Comparison of ENCODE assay signal across 16 cellular contexts in genomic region chr5:91367374-91367773, GRCh38. TPM values are rescaled to one million over a fixed set of nuclear protein-coding genes. Genes with fewer than 3 reads are reported as not detected.
A peak's percentile ranks its signal among the peaks of the same experiment; 100 is the strongest.
DNase-seq lines count a peak whose midpoint lies in the region; ATAC-seq, FAIRE-seq and TF ChIP-seq lines count a peak whose summit lies in the region.
"Had no signal": no experiment of that assay in that cellular context is flagged by ENCODE, and none has a peak within 500 bp of the region (broad histone marks: within the 10 kb centered on the region; RNA-seq: fewer than 3 reads in every experiment).

No MANE protein-coding gene starts in this region.

- no peaks in the 10 kb centered on the region for H3K27me3 ChIP-seq in K562 (ENCODE audit: control insufficient read depth in 2 of 2, insufficient read depth in 2 of 2, low read length in 2 of 2)

- peaks cover 25% of the 10 kb centered on the region; the same call in 1 of the 3 replicates for H3K79me2 ChIP-seq in K562 (ENCODE audit: control insufficient read depth, insufficient read depth, low read length)

- H4K20me1 ChIP-seq in K562 (replicated peaks; ENCODE audit: control insufficient read depth, insufficient read depth, low read length), result peaks cover 9% of the 10 kb centered on the region; the same call in 1 of the 2 replicates

- FAIRE-seq in A549 (lab: Jason Lieb, UNC) (no peak), K562 (lab: Jason Lieb, UNC) (peak; percentile 46), islet of Langerhans (lab: Jason Lieb, UNC) (peak; percentile 66), GM12892 (lab: Jason Lieb, UNC) (no peak)
- FAIRE-seq: RCC 7860 had no signal

- H3K4me3 Mint-ChIP-seq in CD14-positive monocyte, result no peak overlapping the region
- H3K4me3 Mint-ChIP-seq: CD8-positive, alpha-beta memory T cell had no signal

- TF ChIP-seq CTCF in A549 (IDR thresholded peaks at IDR 0.05), result no peak
- TF ChIP-seq CTCF in HEK293 (tag by site-specific recombination; IDR thresholded peaks at IDR 0.05), result no peak
- TF ChIP-seq CTCF in K562 (IDR thresholded peaks at IDR 0.05 in 2 of 3, conservative IDR thresholded peaks at IDR 0.05 in 1 of 3; ENCODE audit: insufficient read depth in 2 of 3, low read depth in 1 of 3, low read length in 3 of 3), result no peak
- no peak for TF ChIP-seq CTCF in CD14-positive monocyte (IDR thresholded peaks at IDR 0.05)

- peaks cover 48 to 55% of the 10 kb centered on the region in 2 donors for H3K36me3 Mint-ChIP-seq in CD14-positive monocyte

- intact Hi-C loops in K562 (cut with micrococcal nuclease) (no loop called here), CD14-positive monocyte (cut with micrococcal nuclease) (no loop called here)

- H3K4me2 ChIP-seq in A549, result no peak overlapping the region
- H3K4me2 ChIP-seq in K562 (ENCODE audit: insufficient read depth, low read length), result no peak overlapping the region

- H3K4me1 ChIP-seq in A549, result peaks cover 8% of the 10 kb centered on the region; the same call in 1 of the 3 replicates
- no peaks in the 10 kb centered on the region for H3K4me1 ChIP-seq in HEK293 (ENCODE audit: control insufficient read depth, insufficient read depth, low read length)
- H3K4me1 ChIP-seq in K562 (replicated peaks in 1 of 2; ENCODE audit: control insufficient read depth in 2 of 2, insufficient read depth in 2 of 2, low read length in 2 of 2), result no peaks in the 10 kb centered on the region

- POLR2A ChIA-PET in A549 (lab: Yijun Ruan, JAX) (interaction anchor here (0.7 to 1.5 kb wide), 4 partner anchors 14 to 502 kb away, joined by 3 to 6 read pairs (median 4); no protein-coding TSS in a partner anchor), HEK293 (lab: Yijun Ruan, JAX) (interaction anchor here (0.6 to 1.2 kb wide), 3 partner anchors 13 to 53 kb away, joined by 4 to 9 read pairs (median 4); partner anchors contain the start of gene ARRDC3), K562 (lab: Yijun Ruan, JAX) (interaction anchor here (0.7 to 7.4 kb wide), 16 partner anchors 8 to 153 kb away, joined by 3 to 47 read pairs (median 5); partner anchors contain the start of gene ARRDC3)

- peak in 1 of 2 experiments; percentile 26; a peak in 3 of 6 replicates for ATAC-seq in A549
- ATAC-seq in K562, result peak; percentile 44

- H3K27ac Mint-ChIP-seq in CD14-positive monocyte, result peak overlapping the region in 3 of 7 donors; percentile 13 to 42 (median 14)

- no TSS peak for BruUV-seq in K562 (replicated peaks; lab: Mats Ljungman, UMichigan)

- peaks cover 4% of the 10 kb centered on the region for H3K4me1 Mint-ChIP-seq in CD14-positive monocyte

- no peak overlapping the region for H3K27ac ChIP-seq in A549
- H3K27ac ChIP-seq in HEK293 (ENCODE audit: extremely low read depth, low read depth, low read length), result no peak overlapping the region
- no peak overlapping the region for H3K27ac ChIP-seq in K562 (ENCODE audit: extremely low read depth, low read depth, low read length)
- H3K27ac ChIP-seq: GM23248 had no signal

- H3K4me3 ChIP-seq in A549 (no peak overlapping the region), HEK293 (ENCODE audit: low read depth, low read length) (no peak overlapping the region), K562 (no peak overlapping the region)
- H3K4me3 ChIP-seq: GM23248 had no signal

- in situ Hi-C loops in K562 (cut with MboI), result no loop called here

- CTCF ChIA-PET in A549 (lab: Yijun Ruan, JAX), result interaction anchor here (2.2 kb wide), 1 partner anchor 17 kb away, joined by 11 read pairs; the partner anchor contains the start of gene ARRDC3
- CTCF ChIA-PET in HEK293 (lab: Yijun Ruan, JAX), result interaction anchor here (1.0 to 1.1 kb wide), 2 partner anchors 265 to 435 kb away, joined by 3 to 5 read pairs; no protein-coding TSS in a partner anchor
- CTCF ChIA-PET in K562 (lab: Yijun Ruan, JAX; ENCODE audit: low intra/inter-chr PET ratio), result no interaction called here

- TF ChIP-seq POLR2A in A549 (IDR thresholded peaks at IDR 0.05; ENCODE audit: low read length) (no peak), K562 (conservative IDR thresholded peaks at IDR 0.05) (peak; percentile 38), GM12892 (IDR thresholded peaks at IDR 0.05; ENCODE audit: low read depth, low read length) (no peak)

- no peaks in the 10 kb centered on the region for H3K9me1 ChIP-seq in K562 (ENCODE audit: control insufficient read depth, insufficient read depth, low read length)

- H3K36me3 ChIP-seq in HEK293 (ENCODE audit: control insufficient read depth in 2 of 2, insufficient read depth in 1 of 2, low read length in 2 of 2), result peaks cover 24 to 39% of the 10 kb centered on the region in 2 experiments
- peaks cover 46% of the 10 kb centered on the region for H3K36me3 ChIP-seq in K562 (ENCODE audit: control insufficient read depth, insufficient read depth, low read length)

- DNase-seq in A549 (ENCODE audit: low read depth in 1 of 2, low spot score in 1 of 2) (no peak), K562 (ENCODE audit: extremely low read depth in 1 of 4, low spot score in 3 of 4) (no peak), GM12892 (ENCODE audit: insufficient read length) (no peak), NCI-H446 treated with DMSO at 0.1 percent for 48 hours (lab: John Stamatoyannopoulos, UW) (no peak), CD14-positive monocyte (ENCODE audit: low spot score) (no peak), DMS 273 treated with DMSO at 0.1 percent for 48 hours (lab: John Stamatoyannopoulos, UW) (no peak)
- DNase-seq: CD8-positive, alpha-beta memory T cell; GM23248; Kasumi-1; NCI-H1105 treated with DMSO at 0.1 percent for 48 hours; NCI-H187; NCI-H510A treated with DMSO at 0.1 percent for 48 hours; SHP77 treated with DMSO at 0.1 percent for 48 hours had no signal

- peaks cover 0 to 3% (median 1%) of the 10 kb centered on the region in 3 donors for H3K27me3 Mint-ChIP-seq in CD14-positive monocyte (ENCODE audit: low read depth in 3 of 3)
- H3K27me3 Mint-ChIP-seq: CD8-positive, alpha-beta memory T cell had no signal

- H3K9me3 Mint-ChIP-seq in CD14-positive monocyte, result peaks cover 0 to 2% (median 0%) of the 10 kb centered on the region in 7 donors
- H3K9me3 Mint-ChIP-seq: CD8-positive, alpha-beta memory T cell had no signal

- no peak overlapping the region for H3K9ac ChIP-seq in K562 (ENCODE audit: insufficient read depth in 1 of 2, low read depth in 2 of 2, low read length in 2 of 2)
- H3K9ac ChIP-seq: GM23248 had no signal

- H2AFZ ChIP-seq in K562 (ENCODE audit: low read depth, low read length), result no peak overlapping the region
- H2AFZ ChIP-seq: GM23248 had no signal

- no peak for TF ChIP-seq RAD21 in A549 (conservative IDR thresholded peaks at IDR 0.05 in 1 of 2, IDR thresholded peaks at IDR 0.05 in 1 of 2)
- TF ChIP-seq RAD21 in K562 (CRISPR knock-in tag; conservative IDR thresholded peaks at IDR 0.05 in 1 of 2, IDR thresholded peaks at IDR 0.05 in 1 of 2), result no peak

- no peaks in the 10 kb centered on the region for H3K9me3 ChIP-seq in A549
- no peaks in the 10 kb centered on the region for H3K9me3 ChIP-seq in HEK293 (ENCODE audit: control insufficient read depth, insufficient read depth, low read depth, low read length)
- no peaks in the 10 kb centered on the region for H3K9me3 ChIP-seq in K562 (replicated peaks; ENCODE audit: control insufficient read depth, insufficient read depth, low read depth, low read length)

- no peak for TF ChIP-seq EP300 in A549 (IDR thresholded peaks at IDR 0.05)
- TF ChIP-seq EP300 in K562 (IDR thresholded peaks at IDR 0.05; ENCODE audit: low read length), result no peak

TF ChIP-seq in A549, 52 proteins besides CTCF, POLR2A, EP300 and RAD21 (continues in another document):
- peak; percentile 45; the same call in 1 of the 2 replicates for TF ChIP-seq FOSB (CRISPR knock-in tag; IDR thresholded peaks at IDR 0.05)
- TF ChIP-seq SMC3 (IDR thresholded peaks at IDR 0.05), result no peak
- no peak for TF ChIP-seq GATA3 (IDR thresholded peaks at IDR 0.05; ENCODE audit: borderline replicate concordance)
- TF ChIP-seq HOXA7 (CRISPR knock-in tag; IDR thresholded peaks at IDR 0.05), result peak; percentile 45; the same call in 1 of the 2 replicates

TF ChIP-seq in HEK293, 187 proteins besides CTCF, POLR2A, EP300 and RAD21:
- TF ChIP-seq ZNF121 (tag by site-specific recombination; IDR thresholded peaks at IDR 0.05) (peak; percentile 71; the same call in 1 of the 2 replicates), ZBTB17 (tag by site-specific recombination; IDR thresholded peaks at IDR 0.05) (no peak)

TF ChIP-seq in K562, 482 proteins besides CTCF, POLR2A, EP300 and RAD21 (continues in another document):
- 0 out of 2 replicates have a peak, but pooled peaks have one; percentile 46 for TF ChIP-seq POLR2G (IDR thresholded peaks at IDR 0.05; ENCODE audit: low read depth, low read length)
- TF ChIP-seq HCFC1 (IDR thresholded peaks at IDR 0.05; ENCODE audit: low read depth, low read length), result no peak
- 0 out of 2 replicates have a peak, but pooled peaks have one; percentile 4 for TF ChIP-seq NCOR1 (IDR thresholded peaks at IDR 0.05)
- no peak for TF ChIP-seq SRSF1 (IDR thresholded peaks at IDR 0.05; ENCODE audit: low read depth, low read length)
- TF ChIP-seq OTX1 (CRISPR knock-in tag; IDR thresholded peaks at IDR 0.05), result 0 out of 2 replicates have a peak, but pooled peaks have one; percentile 52
- no peak for TF ChIP-seq DDX20 (tag; IDR thresholded peaks at IDR 0.05; ENCODE audit: low read depth)

RNA-seq across cellular contexts. Expression of gene ARRDC3, which starts 15.7 kb away (rescaled TPM):
- polyA plus RNA-seq in A549 (2011; rRNA removed) (32.4 and 36.3 TPM in 2 replicates), A549 (2017; fragmentation: RNase III; extraction: RNeasy Plus Mini Kit Qiagen cat#74134 plus additional on column Dnase treatment) (8.0 to 9.9 TPM (median 9.6 TPM) in 3 replicates), K562 (2011; rRNA removed) (40.4 and 41.0 TPM in 2 replicates), K562 (2014; fragmentation: Illumina TruSeq; extraction: Trizol) (19.3 and 25.5 TPM in 2 replicates), K562 (2014; fragmentation: Nextera tagmentation; extraction: Ambion mirVana) (10 to 100 TPM; 23.8 to 30.2 TPM), K562 (2014; rRNA removed) (15.3 and 15.9 TPM in 2 replicates), CD14-positive monocyte (10 to 100 TPM; 43.3 to 64.6 TPM)
- polyA plus RNA-seq in A549 (2012; cell fraction: cytosol; rRNA removed), result 6.1 and 7.0 TPM in 2 replicates
- polyA plus RNA-seq in A549 (2012; cell fraction: nucleus; rRNA removed), result 6.6 and 9.2 TPM in 2 replicates
- 82.3 and 82.9 TPM in 2 replicates for polyA minus RNA-seq in A549 (2011; rRNA and poly(A)+ RNA removed)
- 71.8 and 190 TPM in 2 replicates for total RNA-seq in K562 (2011; cell fraction: chromatin; rRNA removed; ENCODE audit: low replicate concordance)
- 40.0 and 50.7 TPM in 2 replicates for total RNA-seq in K562 (2011; cell fraction: nucleolus; rRNA removed)
- total RNA-seq in K562 (2011; cell fraction: nucleoplasm; rRNA removed), result 79.3 and 101 TPM in 2 replicates
- total RNA-seq in K562 (2014; rRNA removed) (45.2 and 46.2 TPM in 2 replicates), K562 (2014; rRNA removed; fragmentation: Illumina TruSeq; extraction: Trizol) (54.4 and 58.1 TPM in 2 replicates), K562 (2015; rRNA removed; fragmentation: Illumina TruSeq; extraction: Trizol) (36.0 and 39.4 TPM in 2 replicates), K562 (2021) (42.1 and 49.1 TPM in 2 replicates)
- 6.3 and 18.7 TPM in 2 replicates for polyA plus RNA-seq in K562 (2011; cell fraction: cytosol; rRNA removed)
- 49.0 and 78.9 TPM in 2 replicates for polyA plus RNA-seq in K562 (2011; cell fraction: nucleus; rRNA removed)
- polyA plus RNA-seq in K562 (2012), result 27.7 and 35.0 TPM in 2 replicates
- 193 and 245 TPM in 2 replicates for polyA minus RNA-seq in K562 (2011; rRNA and poly(A)+ RNA removed)
- 88.1 and 97.8 TPM in 2 replicates for polyA minus RNA-seq in K562 (2011; cell fraction: cytosol; rRNA and poly(A)+ RNA removed)
- 124 and 274 TPM in 2 replicates for polyA minus RNA-seq in K562 (2011; cell fraction: nucleus; rRNA and poly(A)+ RNA removed)
- 27.5 TPM for polyA plus RNA-seq in GM12892 (2012; ENCODE audit: missing spikeins)
